ENCODE assay signal across 22 cellular contexts in the genomic region with DNA sequence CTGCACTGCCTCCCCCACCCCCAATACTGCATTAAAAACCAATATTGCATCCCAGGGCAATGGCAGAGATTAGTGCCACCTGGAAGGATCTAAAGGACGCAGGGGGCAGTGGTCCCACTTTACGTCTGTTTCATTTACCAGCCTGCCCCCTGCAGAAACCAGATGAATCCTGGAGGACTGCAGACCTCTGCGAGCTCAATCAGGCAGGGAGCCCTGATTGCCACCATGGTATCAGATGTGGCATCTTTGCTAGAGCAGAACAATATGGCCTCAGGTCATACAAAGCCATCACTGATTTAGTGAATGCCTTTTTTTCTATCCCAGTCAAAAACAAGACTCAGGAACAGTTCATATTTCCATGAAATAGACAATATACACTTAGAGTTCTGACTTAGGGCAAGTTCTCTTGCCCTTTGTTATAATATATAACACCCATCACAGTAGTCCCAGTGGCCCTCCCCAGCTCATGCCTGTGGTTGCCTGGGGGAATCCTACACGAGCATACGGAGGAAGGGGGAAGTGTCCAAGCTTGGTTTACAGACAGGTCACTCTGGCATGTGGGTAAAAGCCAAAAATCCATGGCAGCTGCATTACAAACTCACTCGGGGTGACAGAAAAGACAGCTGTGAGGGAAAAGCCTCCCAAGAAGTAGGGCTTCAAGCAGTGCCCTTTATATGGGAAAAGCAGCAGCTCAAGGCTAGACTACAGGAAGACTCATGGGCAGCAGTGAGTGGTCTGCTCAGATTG.
"Had no signal": no experiment of that assay in that cellular context is flagged by ENCODE, and none has a peak within 500 bp of the region (broad histone marks: within the 10 kb centered on the region; RNA-seq: fewer than 3 reads in every experiment).

No MANE protein-coding gene starts in this region.

- H3K4me1 ChIP-seq: Peyer's patch had no signal

- H3K36me3 ChIP-seq: Peyer's patch had no signal

- H3K27me3 ChIP-seq: MG63, Peyer's patch had no signal

- DNase-seq: activated B cell treated with CpG ODN at 0.5 μM for 24 hours; activated CD4-positive, alpha-beta T cell treated with anti-CD3 and anti-CD28 coated beads for 1 hour; activated CD4-positive, alpha-beta T cell treated with anti-CD3 and anti-CD28 coated beads, Interleukin-2, amount 10 ng/mL, durations not matched to agents 24 days and 14 days; activated CD4-positive, alpha-beta T cell treated with anti-CD3 and anti-CD28 coated beads, Interleukin-2, amount 50 U/mL, for 48 hours; activated CD8-positive, alpha-beta memory T cell treated with anti-CD3 and anti-CD28 coated beads, Interleukin-2, amount 10 ng/mL, durations not matched to agents 7 days and 5 days; activated gamma-delta T cell; activated naive CD4-positive, alpha-beta T cell treated with anti-CD3 and anti-CD28 coated beads for 36 hours; activated T-cell treated with anti-CD3 and anti-CD28 coated beads, Interleukin-2, amount 50 U/mL, for 48 hours; amygdala; NCI-H1105; NCI-H1436; NCI-H1694 treated with DMSO at 0.1 percent for 48 hours; NCI-H2029 treated with DMSO at 0.1 percent for 48 hours; NCI-H345; NCI-H510A; NCI-H526 treated with DMSO at 0.1 percent for 48 hours; Peyer's patch; SHP77; T-cell; T-helper 2 cell; T1000 had no signal

- H3K9me3 ChIP-seq: MG63, Peyer's patch had no signal

- H3K4me3 ChIP-seq: MG63, Peyer's patch had no signal

- H3K27ac ChIP-seq: Peyer's patch had no signal
